In genomic region chr2:21910832-21911507, GRCh38 we compare ENCODE assay signal across 11 cellular contexts.
"Had no signal": no experiment of that assay in that cellular context is flagged by ENCODE, and none has a peak within 500 bp of the region (broad histone marks: within the 10 kb centered on the region; RNA-seq: fewer than 3 reads in every experiment).

No MANE protein-coding gene starts in this region.

- ATAC-seq: activated CD4-positive, CD25-positive, alpha-beta regulatory T cell treated with anti-CD3 and anti-CD28 coated beads, Interleukin-2, amount 50 U/mL, for 24 hours; sciatic nerve; stimulated activated naive CD8-positive, alpha-beta T cell treated with anti-CD3 and anti-CD28 coated beads, Interleukin-15, Interleukin-2, amounts not matched to agents 100 U/mL and 50 U/mL, for 24 hours had no signal

- DNase-seq: activated CD4-positive, alpha-beta T cell treated with anti-CD3 and anti-CD28 coated beads, Interleukin-2, amount 50 U/mL, for 1 hour; activated naive CD8-positive, alpha-beta T cell treated with anti-CD3 and anti-CD28 coated beads for 36 hours; occipital lobe; stimulated activated naive CD8-positive, alpha-beta T cell treated with anti-CD3 and anti-CD28 coated beads, Interleukin-15, Interleukin-2, amounts not matched to agents 100 U/mL and 50 U/mL, for 24 hours; transverse colon had no signal

- H3K4me3 ChIP-seq: coronary artery, esophagus muscularis mucosa, prostate gland, transverse colon, vagina had no signal
